ENCODE assay signal across 8 cellular contexts in genomic region chr3:113947372-113948014, GRCh38.
DNase-seq lines count a peak whose midpoint lies in the region; ATAC-seq and TF ChIP-seq lines count a peak whose summit lies in the region.

Gene ZDHHC23, plus strand, starts transcription at chr3:113948013. Its CDS starts 790 bp downstream, at chr3:113948803.

- TF ChIP-seq CTCF in epithelial cell of esophagus (IDR thresholded peaks at IDR 0.05; ENCODE audit: insufficient read depth, low read depth, low read length, missing control alignments), result no peak

- peak; percentile 55 for ATAC-seq in GM21360 (IDR thresholded peaks at IDR 0.05; ENCODE audit: unreplicated experiment)

- peak within 1 kb of the TSS; percentile 68 for H3K9ac ChIP-seq in mucosa of stomach (ENCODE audit: low read length)

- no peaks in the 10 kb centered on the region for H3K9me3 ChIP-seq in mucosa of stomach (ENCODE audit: control insufficient read depth, low read length)

- H3K4me3 ChIP-seq in epithelial cell of esophagus (ENCODE audit: low read length) (peak within 1 kb of the TSS; percentile 63), mucosa of stomach (ENCODE audit: low read length) (peak within 1 kb of the TSS; percentile 64)

- H3K36me3 ChIP-seq in mucosa of stomach (ENCODE audit: control insufficient read depth, insufficient read depth, low read length), result no peaks in the 10 kb centered on the region

- peak; percentile 9 for DNase-seq in CMK (ENCODE audit: low read depth)
- DNase-seq in HS-5 (ENCODE audit: low read depth), result peak; percentile 32
- peak; percentile 66 to 68 for DNase-seq in NOMO-1 (lab: John Stamatoyannopoulos, UW; ENCODE audit: unreplicated experiment in 2 of 2)
- DNase-seq in activated T-cell treated with anti-CD3 and anti-CD28 coated beads for 1 hour (ENCODE audit: low read depth), result peak; percentile 39
- DNase-seq in epithelial cell of esophagus (ENCODE audit: low read depth), result peak; percentile 52
- DNase-seq in stimulated activated CD8-positive, alpha-beta memory T cell treated with anti-CD3 and anti-CD28 coated beads, Interleukin-4, amount 100 ng/mL, for 48 hours, result peak; percentile 64

- no peaks in the 10 kb centered on the region for H3K27me3 ChIP-seq in mucosa of stomach (ENCODE audit: control insufficient read depth, insufficient read depth, low read length)

- H3K4me1 ChIP-seq in mucosa of stomach (ENCODE audit: control insufficient read depth, insufficient read depth, low read length), result peaks cover 10% of the 10 kb centered on the region

Comparison
In these comparisons a context has a peak if more than half of its experiments do, and no peak if none do; other contexts are left out.
1. Peak in every context shown above with its lines: DNase-seq, ATAC-seq and H3K4me3 ChIP-seq.
2. DNase-seq: peak in every context shown above with its lines; median percentile 67 in NOMO-1; 64 in stimulated activated CD8-positive, alpha-beta memory T cell treated with anti-CD3 and anti-CD28 coated beads, Interleukin-4, amount 100 ng/mL, for 48 hours; 52 in epithelial cell of esophagus; 39 in activated T-cell treated with anti-CD3 and anti-CD28 coated beads for 1 hour; 32 in HS-5; 9 in CMK.